Comparison of ENCODE assay signal across 13 cellular contexts in genomic region chr9:95991326-95991725, GRCh38.
A peak's percentile ranks its signal among the peaks of the same experiment; 100 is the strongest.
DNase-seq lines count a peak whose midpoint lies in the region; TF ChIP-seq lines count a peak whose summit lies in the region.
"Had no signal": no experiment of that assay in that cellular context is flagged by ENCODE, and none has a peak within 500 bp of the region (broad histone marks: within the 10 kb centered on the region; RNA-seq: fewer than 3 reads in every experiment).

No MANE protein-coding gene starts in this region.

- 98% methylated on average over 1 of the region's 1 CpG for WGBS in prostate gland
- WGBS in esophagus muscularis mucosa, result 100% methylated on average over 1 of the region's 1 CpG

- peak; percentile 31 to 84 for DNase-seq in HAP-1 (ENCODE audit: low spot score in 2 of 2)
- DNase-seq in NCI-H1048 (lab: John Stamatoyannopoulos, UW), result peak; percentile 49
- peak; percentile 65 for DNase-seq in dermis blood vessel endothelial cell
- DNase-seq in prostate gland (ENCODE audit: low spot score), result peak; percentile 20
- DNase-seq in NCI-H1694 (lab: John Stamatoyannopoulos, UW), result no peak
- no peak for DNase-seq in activated CD4-positive, alpha-beta T cell treated with anti-CD3 and anti-CD28 coated beads, Interleukin-2, amount 10 ng/mL, durations not matched to agents 7 days and 5 days
- no peak for DNase-seq in esophagus muscularis mucosa (ENCODE audit: extremely low spot score)
- DNase-seq: CD8-positive, alpha-beta memory T cell; Kasumi-1; NCI-H1694 treated with DMSO at 0.1 percent for 48 hours; SHP77; T-helper 17 cell had no signal

- CTCF ChIA-PET in activated CD4-positive, alpha-beta T cell treated with anti-CD3 and anti-CD28 coated beads, Interleukin-2, amount 10 ng/mL, durations not matched to agents 7 days and 5 days (lab: Charles Lee), result no interaction called here

- H3K27me3 Mint-ChIP-seq in activated CD4-positive, alpha-beta T cell treated with anti-CD3 and anti-CD28 coated beads, Interleukin-2, amount 10 ng/mL, durations not matched to agents 7 days and 5 days, result no peaks in the 10 kb centered on the region
- H3K27me3 Mint-ChIP-seq: CD8-positive, alpha-beta memory T cell; T-helper 17 cell had no signal

- TF ChIP-seq POLR2A in prostate gland (IDR thresholded peaks at IDR 0.05), result no peak
- no peak for TF ChIP-seq POLR2A in esophagus muscularis mucosa (IDR thresholded peaks at IDR 0.05; ENCODE audit: low read depth)

- no peaks in the 10 kb centered on the region for H3K27me3 ChIP-seq in HAP-1 (ENCODE audit: low read depth)
- no peaks in the 10 kb centered on the region for H3K27me3 ChIP-seq in prostate gland (replicated peaks; ENCODE audit: insufficient read depth)
- no peaks in the 10 kb centered on the region for H3K27me3 ChIP-seq in esophagus muscularis mucosa
- H3K27me3 ChIP-seq: BLaER1 had no signal

- H3K36me3 Mint-ChIP-seq in activated CD4-positive, alpha-beta T cell treated with anti-CD3 and anti-CD28 coated beads, Interleukin-2, amount 10 ng/mL, durations not matched to agents 7 days and 5 days (ENCODE audit: low read depth), result peaks cover 35% of the 10 kb centered on the region

- no peak overlapping the region for H3K27ac ChIP-seq in prostate gland
- H3K27ac ChIP-seq in esophagus muscularis mucosa (replicated peaks in 1 of 4), result no peak overlapping the region
- H3K27ac ChIP-seq: BLaER1 had no signal

- TF ChIP-seq EP300 in esophagus muscularis mucosa (IDR thresholded peaks at IDR 0.05), result no peak

- H3K4me3 ChIP-seq in HAP-1 (no peak overlapping the region), prostate gland (no peak overlapping the region), esophagus muscularis mucosa (no peak overlapping the region)
- H3K4me3 ChIP-seq: BLaER1 had no signal

- H3K9me3 ChIP-seq in HAP-1 (no peaks in the 10 kb centered on the region), prostate gland (no peaks in the 10 kb centered on the region), esophagus muscularis mucosa (no peaks in the 10 kb centered on the region)

- H3K36me3 ChIP-seq in HAP-1 (replicated peaks), result no peaks in the 10 kb centered on the region; the same call in 1 of the 2 replicates
- no peaks in the 10 kb centered on the region for H3K36me3 ChIP-seq in prostate gland
- peaks cover 0 to 34% (median 1%) of the 10 kb centered on the region in 4 donors for H3K36me3 ChIP-seq in esophagus muscularis mucosa

- in situ Hi-C loops in HAP-1 (cut with MboI; ENCODE audit: low sequenced_read_pairs), result no loop called here

- no peak for TF ChIP-seq CTCF in prostate gland (IDR thresholded peaks at IDR 0.05)
- TF ChIP-seq CTCF in esophagus muscularis mucosa (IDR thresholded peaks at IDR 0.05), result no peak

- no peak overlapping the region for H3K27ac Mint-ChIP-seq in activated CD4-positive, alpha-beta T cell treated with anti-CD3 and anti-CD28 coated beads, Interleukin-2, amount 10 ng/mL, durations not matched to agents 7 days and 5 days
- H3K27ac Mint-ChIP-seq: CD8-positive, alpha-beta memory T cell; T-helper 17 cell had no signal

- intact Hi-C loops in prostate gland (cut with DNase I) (no loop called here), esophagus muscularis mucosa (cut with DNase I) (no loop called here)

- H3K9me3 Mint-ChIP-seq in activated CD4-positive, alpha-beta T cell treated with anti-CD3 and anti-CD28 coated beads, Interleukin-2, amount 10 ng/mL, durations not matched to agents 7 days and 5 days, result peaks cover 12% of the 10 kb centered on the region
- H3K9me3 Mint-ChIP-seq: CD8-positive, alpha-beta memory T cell had no signal

- POLR2A ChIA-PET in activated CD4-positive, alpha-beta T cell treated with anti-CD3 and anti-CD28 coated beads, Interleukin-2, amount 10 ng/mL, durations not matched to agents 7 days and 5 days (lab: Charles Lee), result no interaction called here

- H3K4me1 Mint-ChIP-seq in activated CD4-positive, alpha-beta T cell treated with anti-CD3 and anti-CD28 coated beads, Interleukin-2, amount 10 ng/mL, durations not matched to agents 7 days and 5 days, result peaks cover 5% of the 10 kb centered on the region

- no peak overlapping the region for H3K4me3 Mint-ChIP-seq in activated CD4-positive, alpha-beta T cell treated with anti-CD3 and anti-CD28 coated beads, Interleukin-2, amount 10 ng/mL, durations not matched to agents 7 days and 5 days
- H3K4me3 Mint-ChIP-seq: CD8-positive, alpha-beta memory T cell; T-helper 17 cell had no signal

- peaks cover 8% of the 10 kb centered on the region for H3K4me1 ChIP-seq in HAP-1
- peaks cover 4% of the 10 kb centered on the region for H3K4me1 ChIP-seq in prostate gland (replicated peaks)
- no peaks in the 10 kb centered on the region for H3K4me1 ChIP-seq in esophagus muscularis mucosa
- H3K4me1 ChIP-seq: BLaER1 had no signal

Comparison
In these comparisons a context has a peak if more than half of its experiments do, and no peak if none do; other contexts are left out.
1. DNase-seq: peak in HAP-1 (2 of 2), NCI-H1048 (single experiment), dermis blood vessel endothelial cell (single experiment) and prostate gland (single experiment); none in NCI-H1694 (single experiment), activated CD4-positive, alpha-beta T cell treated with anti-CD3 and anti-CD28 coated beads, Interleukin-2, amount 10 ng/mL, durations not matched to agents 7 days and 5 days (single experiment) and esophagus muscularis mucosa (single experiment).